9 cellular contexts compared by ENCODE assay signal in the genomic region with DNA sequence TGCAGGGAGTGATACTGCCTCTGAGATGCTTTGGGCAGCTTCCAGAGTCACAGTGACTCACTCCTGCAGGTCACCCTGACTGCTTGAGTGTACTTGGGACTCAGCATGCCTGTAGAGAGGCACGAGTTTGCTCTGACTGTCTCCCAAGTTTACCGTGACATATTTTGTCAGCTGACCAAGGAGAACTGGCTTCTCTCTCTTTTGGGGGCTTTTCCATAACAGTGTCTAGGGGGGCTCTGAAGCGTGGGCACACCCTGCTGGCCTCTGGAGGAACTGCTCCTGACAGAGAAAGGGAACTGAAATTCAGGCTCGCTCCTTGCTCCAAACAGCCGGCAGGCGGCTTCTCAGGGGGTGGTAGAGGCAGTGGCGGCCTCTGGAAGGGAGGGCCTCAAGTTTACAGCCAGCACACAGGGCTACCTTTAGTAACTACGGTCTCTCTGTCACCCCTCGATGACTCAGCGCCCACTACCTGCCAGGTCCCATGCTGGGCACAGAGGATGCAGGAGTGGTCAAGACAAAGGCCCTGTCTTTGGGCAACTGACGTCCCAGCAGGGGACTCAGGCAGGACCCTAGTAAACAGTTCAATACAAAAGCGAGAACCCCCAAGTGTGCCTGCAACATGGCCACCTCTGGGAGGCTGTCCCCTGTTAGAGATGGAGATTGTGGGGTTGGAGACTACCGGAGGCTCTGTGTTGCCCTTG. TPM values are rescaled to one million over a fixed set of nuclear protein-coding genes. Genes with fewer than 3 reads are reported as not detected.
DNase-seq lines count a peak whose midpoint lies in the region; ATAC-seq and TF ChIP-seq lines count a peak whose summit lies in the region.
"Had no signal": no experiment of that assay in that cellular context is flagged by ENCODE, and none has a peak within 500 bp of the region (broad histone marks: within the 10 kb centered on the region; RNA-seq: fewer than 3 reads in every experiment).

No MANE protein-coding gene starts in this region.

- DNase-seq in CD1c-positive myeloid dendritic cell (ENCODE audit: extremely low spot score) (peak; percentile 65), NCI-H69 (lab: John Stamatoyannopoulos, UW) (peak; percentile 53), choroid plexus epithelial cell (ENCODE audit: low read depth) (peak; percentile 82), T-helper 1 cell (no peak), 8988T (no peak)
- DNase-seq in naive thymus-derived CD4-positive, alpha-beta T cell, result peak in 1 of 9 donors; percentile 5

- H3K27me3 Mint-ChIP-seq in naive thymus-derived CD4-positive, alpha-beta T cell, result no peaks in the 10 kb centered on the region

- no peaks in the 10 kb centered on the region for H3K36me3 Mint-ChIP-seq in naive thymus-derived CD4-positive, alpha-beta T cell

- no peaks in the 10 kb centered on the region for H3K4me1 ChIP-seq in naive thymus-derived CD4-positive, alpha-beta T cell (ENCODE audit: control insufficient read depth in 2 of 2, insufficient read depth in 2 of 2, low read length in 2 of 2)

- ATAC-seq in GM18867 (IDR thresholded peaks at IDR 0.05; ENCODE audit: unreplicated experiment), result peak; percentile 85
- ATAC-seq in HG02943 (IDR thresholded peaks at IDR 0.05; ENCODE audit: low read depth, unreplicated experiment), result peak; percentile 82
- ATAC-seq in naive thymus-derived CD4-positive, alpha-beta T cell, result peak; percentile 67

- H3K27ac ChIP-seq in naive thymus-derived CD4-positive, alpha-beta T cell (ENCODE audit: low read depth, low read length), result no peak overlapping the region

- H3K9me3 Mint-ChIP-seq in naive thymus-derived CD4-positive, alpha-beta T cell, result peaks cover 0 to 1% (median 0%) of the 10 kb centered on the region in 11 donors
- H3K9me3 Mint-ChIP-seq: T-helper 1 cell treated with Interleukin-12 subunit alpha and Interleukin-12 subunit beta and Interleukin-4 antibody, amounts not matched to agents 30 μg/mL and 1 μg/mL, for 36 hours had no signal

- POLR2A ChIA-PET in naive thymus-derived CD4-positive, alpha-beta T cell (lab: Charles Lee), result no interaction called here

- H3K4me3 ChIP-seq in choroid plexus epithelial cell (ENCODE audit: low read depth, low read length), result no peak overlapping the region
- H3K4me3 ChIP-seq in naive thymus-derived CD4-positive, alpha-beta T cell (ENCODE audit: low read length), result no peak overlapping the region

- no peak overlapping the region for H3K4me3 Mint-ChIP-seq in naive thymus-derived CD4-positive, alpha-beta T cell
- H3K4me3 Mint-ChIP-seq: T-helper 1 cell treated with Interleukin-12 subunit alpha and Interleukin-12 subunit beta and Interleukin-4 antibody, amounts not matched to agents 30 μg/mL and 1 μg/mL, for 36 hours had no signal

- H3K9me3 ChIP-seq in naive thymus-derived CD4-positive, alpha-beta T cell (ENCODE audit: control insufficient read depth in 2 of 3, low read length in 3 of 3), result no peaks in the 10 kb centered on the region

- no peaks in the 10 kb centered on the region for H3K4me1 Mint-ChIP-seq in naive thymus-derived CD4-positive, alpha-beta T cell

- H3K27me3 ChIP-seq in naive thymus-derived CD4-positive, alpha-beta T cell (ENCODE audit: control insufficient read depth in 2 of 2, insufficient read depth in 2 of 2, low read length in 2 of 2), result no peaks in the 10 kb centered on the region

- CTCF ChIA-PET in naive thymus-derived CD4-positive, alpha-beta T cell (lab: Charles Lee), result interaction anchor here (0.6 kb wide), 1 partner anchor 67 kb away, joined by 3 read pairs; no protein-coding TSS in a partner anchor

- no peak overlapping the region for H3K27ac Mint-ChIP-seq in naive thymus-derived CD4-positive, alpha-beta T cell
- H3K27ac Mint-ChIP-seq: T-helper 1 cell treated with Interleukin-12 subunit alpha and Interleukin-12 subunit beta and Interleukin-4 antibody, amounts not matched to agents 30 μg/mL and 1 μg/mL, for 36 hours had no signal

- no peaks in the 10 kb centered on the region for H3K36me3 ChIP-seq in naive thymus-derived CD4-positive, alpha-beta T cell (ENCODE audit: control insufficient read depth in 2 of 3, insufficient read depth in 3 of 3, low read length in 3 of 3)

- intact Hi-C loops in naive thymus-derived CD4-positive, alpha-beta T cell (cut with micrococcal nuclease), result no loop called here

- peak; percentile 79 for TF ChIP-seq CTCF in choroid plexus epithelial cell (conservative IDR thresholded peaks at IDR 0.05; ENCODE audit: low read depth, low read length)

RNA-seq across cellular contexts. Expression of a gene that starts 17.8 kb away (rescaled TPM):
- total RNA-seq in naive thymus-derived CD4-positive, alpha-beta T cell, result 10 to 100 TPM in 1 of 5 experiments, 1 to 10 TPM in 3, under 1 TPM in 1; 0.58 to 16.0 (median 3.2) TPM
- polyA plus RNA-seq in naive thymus-derived CD4-positive, alpha-beta T cell, result 1 to 10 TPM; 2.0 to 4.6 TPM

Comparison
In these comparisons a context has a peak if more than half of its experiments do, and no peak if none do; other contexts are left out.
1. DNase-seq: peak in CD1c-positive myeloid dendritic cell (single experiment), NCI-H69 (single experiment) and choroid plexus epithelial cell (single experiment); none in T-helper 1 cell (0 of 5) and 8988T (single experiment).
2. Peak in every context shown above with its lines, with median percentiles within 50 percentile points of each other: ATAC-seq.